In genomic region chr10:68151453-68151852, GRCh38 we compare ENCODE assay signal across 18 cellular contexts. TPM values are rescaled to one million over a fixed set of nuclear protein-coding genes. Genes with fewer than 3 reads are reported as not detected.
"Had no signal": no experiment of that assay in that cellular context is flagged by ENCODE, and none has a peak within 500 bp of the region (broad histone marks: within the 10 kb centered on the region; RNA-seq: fewer than 3 reads in every experiment).

No MANE protein-coding gene starts in this region.

- H3K4me3 ChIP-seq: esophagus squamous epithelium, pancreas, tibial artery had no signal

- H3K27ac ChIP-seq: brain microvascular endothelial cell, esophagus squamous epithelium, pancreas, tibial artery had no signal

- H3K4me3 Mint-ChIP-seq: activated naive CD8-positive, alpha-beta T cell; activated T-cell treated with anti-CD3 and anti-CD28 coated beads, Interleukin-2, amount 50 U/mL, for 72 hours; immature natural killer cell had no signal

- H3K36me3 Mint-ChIP-seq: activated naive CD8-positive, alpha-beta T cell; immature natural killer cell had no signal

- H3K9me3 ChIP-seq: esophagus squamous epithelium, pancreas, tibial artery had no signal

- H3K36me3 ChIP-seq: brain microvascular endothelial cell, esophagus squamous epithelium, pancreas, tibial artery had no signal

- ATAC-seq: pancreas had no signal

- H3K4me1 Mint-ChIP-seq: immature natural killer cell had no signal

- DNase-seq: activated CD8-positive, alpha-beta memory T cell treated with anti-CD3 and anti-CD28 coated beads, Interleukin-2, amount 50 U/mL, for 48 hours; activated gamma-delta T cell treated with Interleukin-2 at 50 U/mL for 16 hours; activated T-cell treated with anti-CD3 and anti-CD28 coated beads, Interleukin-2, amount 50 U/mL, for 72 hours; anterior cingulate cortex; brain microvascular endothelial cell; effector CD8-positive, alpha-beta T cell; esophagus squamous epithelium; foreskin fibroblast; glutamatergic neuron; immature natural killer cell; pancreas; stimulated activated naive CD4-positive, alpha-beta T cell; tibial artery had no signal

- H3K27me3 ChIP-seq: brain microvascular endothelial cell, esophagus squamous epithelium, pancreas, tibial artery had no signal

- H3K27ac Mint-ChIP-seq: activated naive CD8-positive, alpha-beta T cell; activated T-cell treated with anti-CD3 and anti-CD28 coated beads, Interleukin-2, amount 50 U/mL, for 72 hours; immature natural killer cell had no signal

- H3K9me3 Mint-ChIP-seq: activated T-cell treated with anti-CD3 and anti-CD28 coated beads, Interleukin-2, amount 50 U/mL, for 72 hours; immature natural killer cell had no signal

RNA-seq across cellular contexts. Expression of gene MYPN, which starts 42.2 kb away (rescaled TPM):
- total RNA-seq: activated T-cell treated with anti-CD3 and anti-CD28 coated beads, Interleukin-2, amount 50 U/mL, for 72 hours; endothelial cell of umbilical vein; esophagus squamous epithelium; lung microvascular endothelial cell; subcutaneous adipose tissue; T-helper 1 cell treated with Interleukin-12 subunit alpha and Interleukin-12 subunit beta and Interleukin-4 antibody, amounts not matched to agents 30 ng/mL and 1 ng/mL, for 36 hours had no signal
- polyA plus RNA-seq: immature natural killer cell had no signal
